Comparison of ENCODE assay signal across 9 cellular contexts in the genomic region with DNA sequence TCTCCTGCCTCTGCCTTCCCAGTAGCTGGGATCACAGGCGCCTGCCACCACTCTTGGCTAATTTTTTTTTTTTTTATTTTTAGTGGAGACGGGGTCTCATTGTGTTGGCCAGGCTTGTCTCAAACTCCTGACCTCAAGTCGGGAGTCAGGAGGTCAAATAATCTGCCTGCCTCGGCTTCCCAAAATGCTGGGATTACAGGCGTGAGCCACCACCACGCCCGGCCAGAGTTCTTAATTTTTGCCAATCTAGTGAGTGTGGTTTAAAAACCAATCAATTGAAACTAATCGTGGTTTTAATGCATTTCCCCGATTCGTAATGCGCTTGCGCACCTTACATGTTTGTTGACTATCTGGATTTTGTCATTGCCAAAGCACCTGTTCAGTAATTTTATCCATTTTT. TPM values are rescaled to one million over a fixed set of nuclear protein-coding genes. Genes with fewer than 3 reads are reported as not detected.
DNase-seq lines count a peak whose midpoint lies in the region; ATAC-seq and TF ChIP-seq lines count a peak whose summit lies in the region.
"Had no signal": no experiment of that assay in that cellular context is flagged by ENCODE, and none has a peak within 500 bp of the region (broad histone marks: within the 10 kb centered on the region; RNA-seq: fewer than 3 reads in every experiment).

No MANE protein-coding gene starts in this region.

- H3K4me1 ChIP-seq in DOHH2 (ENCODE audit: control insufficient read depth, low read length) = peaks cover 28% of the 10 kb centered on the region
- H3K4me1 ChIP-seq in Panc1 (ENCODE audit: control insufficient read depth, insufficient read depth, low read length) = 0 out of 2 replicates have a peak, but pooled peaks cover 2% of the 10 kb centered on the region

- H3K36me3 ChIP-seq in DOHH2 (ENCODE audit: control insufficient read depth, low read length) = peaks cover 39% of the 10 kb centered on the region
- peaks cover 14% of the 10 kb centered on the region for H3K36me3 ChIP-seq in Panc1 (ENCODE audit: control insufficient read depth, insufficient read depth, low read length)

- peak overlapping the region; percentile 93 for H3K4me3 ChIP-seq in DOHH2 (ENCODE audit: low read length)
- peak overlapping the region; percentile 75 to 77 for H3K4me3 ChIP-seq in Panc1 (ENCODE audit: low read depth in 2 of 2, low read length in 2 of 2)
- H3K4me3 ChIP-seq in epithelial cell of proximal tubule (ENCODE audit: low read depth, low read length) = peak overlapping the region; percentile 88

- no peak for ATAC-seq in Panc1
- no peak for ATAC-seq in activated CD4-positive, CD25-positive, alpha-beta regulatory T cell treated with anti-CD3 and anti-CD28 coated beads, Interleukin-2, amount 50 U/mL, for 24 hours
- no peak for ATAC-seq in HG02970 (IDR thresholded peaks at IDR 0.05; ENCODE audit: low FRiP score, unreplicated experiment)

- H3K9me2 ChIP-seq in DOHH2 (replicated peaks; ENCODE audit: control insufficient read depth, low read length) = no peaks in the 10 kb centered on the region

- H3K9me3 ChIP-seq in DOHH2 (ENCODE audit: control insufficient read depth, insufficient read depth, low read length) (no peaks in the 10 kb centered on the region), Panc1 (ENCODE audit: control insufficient read depth, insufficient read depth, low read depth, low read length) (no peaks in the 10 kb centered on the region)

- peaks cover 47% of the 10 kb centered on the region for H3K79me2 ChIP-seq in DOHH2 (ENCODE audit: control insufficient read depth, low read length)

- TF ChIP-seq CTCF in DOHH2 (IDR thresholded peaks at IDR 0.05; ENCODE audit: low read depth, low read length, poor library complexity, severe bottlenecking) = no peak
- TF ChIP-seq CTCF in Panc1 (IDR thresholded peaks at IDR 0.05) = no peak
- TF ChIP-seq CTCF in epithelial cell of proximal tubule (conservative IDR thresholded peaks at IDR 0.05; ENCODE audit: low read depth, low read length) = no peak
- no peak for TF ChIP-seq CTCF in progenitor cell of endocrine pancreas (IDR thresholded peaks at IDR 0.05; ENCODE audit: unreplicated experiment)

- H3F3A ChIP-seq in DOHH2 (ENCODE audit: control insufficient read depth, insufficient read depth) = peaks cover 6% of the 10 kb centered on the region; the same call in 1 of the 2 replicates

- peak overlapping the region; percentile 93 for H3K4me2 ChIP-seq in DOHH2 (ENCODE audit: low read length)

- H3K27me3 ChIP-seq in DOHH2 (ENCODE audit: control insufficient read depth, low read length) = no peaks in the 10 kb centered on the region; the same call in 1 of the 2 replicates
- H3K27me3 ChIP-seq in Panc1 (ENCODE audit: control insufficient read depth, insufficient read depth, low read length) = no peaks in the 10 kb centered on the region

- CTCF ChIA-PET in Panc1 (lab: Charles Lee) = no interaction called here

- H3K4me1 Mint-ChIP-seq in progenitor cell of endocrine pancreas (ENCODE audit: low read depth) = peaks cover 17% of the 10 kb centered on the region

- intact Hi-C loops in Panc1 (cut with micrococcal nuclease; ENCODE audit: unreplicated experiment) = no loop called here

- DNase-seq in Panc1 (ENCODE audit: low read depth, low spot score) = no peak
- no peak for DNase-seq in epithelial cell of proximal tubule (ENCODE audit: low read depth)
- DNase-seq in progenitor cell of endocrine pancreas (ENCODE audit: low spot score, unreplicated experiment) = no peak
- DNase-seq in stimulated activated CD4-positive, alpha-beta T cell treated with anti-CD3 and anti-CD28 coated beads, Interleukin-4, amount 100 ng/mL, for 24 hours = no peak
- no peak for DNase-seq in hypothalamus (lab: John Stamatoyannopoulos, UW)
- DNase-seq: effector CD4-positive, alpha-beta T cell had no signal

- no peaks in the 10 kb centered on the region for H3K27me3 Mint-ChIP-seq in progenitor cell of endocrine pancreas

- no TSS peak for BruUV-seq in Panc1 (replicated peaks; lab: Mats Ljungman, UMichigan)

- H3K36me3 Mint-ChIP-seq in progenitor cell of endocrine pancreas (ENCODE audit: insufficient read depth) = peaks cover 13% of the 10 kb centered on the region

- H3K9me3 Mint-ChIP-seq in progenitor cell of endocrine pancreas (ENCODE audit: low read depth) = peaks cover 7% of the 10 kb centered on the region

- H3K4me3 Mint-ChIP-seq in progenitor cell of endocrine pancreas (ENCODE audit: low read depth) = peak overlapping the region; percentile 98

- H4K20me1 ChIP-seq in DOHH2 (ENCODE audit: control insufficient read depth, insufficient read depth, low read depth, low read length) = no peaks in the 10 kb centered on the region; the same call in 1 of the 2 replicates

- in situ Hi-C loops in Panc1 (cut with HindIII; ENCODE audit: low pct_unique_long_range_greater_than_20kb, low sequenced_read_pairs) = no loop called here

- H3K27ac ChIP-seq in DOHH2 (ENCODE audit: low read depth, low read length) (peak overlapping the region; percentile 72), Panc1 (ENCODE audit: low read length) (peak overlapping the region; percentile 95)

- POLR2A ChIA-PET in Panc1 (lab: Charles Lee) = interaction anchor here (0.6 kb wide), 1 partner anchor 10 kb away, joined by 3 read pairs; no protein-coding TSS in a partner anchor

- peak overlapping the region; percentile 99 for H3K27ac Mint-ChIP-seq in progenitor cell of endocrine pancreas

RNA-seq across cellular contexts. Expression of a gene that starts 0.5 kb away (rescaled TPM):
- 186 TPM for total RNA-seq in Panc1 (2021; ENCODE audit: unreplicated experiment)
- polyA plus RNA-seq in Panc1 (2012; ENCODE audit: insufficient read length) = 233 TPM
- 50.5 and 51.1 TPM in 2 replicates for total RNA-seq in epithelial cell of proximal tubule
- total RNA-seq in progenitor cell of endocrine pancreas = 188 and 192 TPM in 2 replicates

RNA-seq across cellular contexts. Expression of a gene that starts 37.0 kb away (rescaled TPM):
- total RNA-seq in Panc1 (2021; ENCODE audit: unreplicated experiment) = 15.1 TPM
- 5.0 TPM for polyA plus RNA-seq in Panc1 (2012; ENCODE audit: insufficient read length)
- 22.1 and 35.2 TPM in 2 replicates for total RNA-seq in epithelial cell of proximal tubule
- 14.3 and 16.2 TPM in 2 replicates for total RNA-seq in progenitor cell of endocrine pancreas

RNA-seq across cellular contexts. Expression of a gene that starts 37.1 kb away (rescaled TPM):
- total RNA-seq in Panc1 (2021; ENCODE audit: unreplicated experiment) (14.0 TPM), epithelial cell of proximal tubule (39.0 and 48.7 TPM in 2 replicates), progenitor cell of endocrine pancreas (22.0 and 22.8 TPM in 2 replicates)
- polyA plus RNA-seq in Panc1 (2012; ENCODE audit: insufficient read length) = 15.5 TPM
